8 cellular contexts compared by ENCODE assay signal in the genomic region with DNA sequence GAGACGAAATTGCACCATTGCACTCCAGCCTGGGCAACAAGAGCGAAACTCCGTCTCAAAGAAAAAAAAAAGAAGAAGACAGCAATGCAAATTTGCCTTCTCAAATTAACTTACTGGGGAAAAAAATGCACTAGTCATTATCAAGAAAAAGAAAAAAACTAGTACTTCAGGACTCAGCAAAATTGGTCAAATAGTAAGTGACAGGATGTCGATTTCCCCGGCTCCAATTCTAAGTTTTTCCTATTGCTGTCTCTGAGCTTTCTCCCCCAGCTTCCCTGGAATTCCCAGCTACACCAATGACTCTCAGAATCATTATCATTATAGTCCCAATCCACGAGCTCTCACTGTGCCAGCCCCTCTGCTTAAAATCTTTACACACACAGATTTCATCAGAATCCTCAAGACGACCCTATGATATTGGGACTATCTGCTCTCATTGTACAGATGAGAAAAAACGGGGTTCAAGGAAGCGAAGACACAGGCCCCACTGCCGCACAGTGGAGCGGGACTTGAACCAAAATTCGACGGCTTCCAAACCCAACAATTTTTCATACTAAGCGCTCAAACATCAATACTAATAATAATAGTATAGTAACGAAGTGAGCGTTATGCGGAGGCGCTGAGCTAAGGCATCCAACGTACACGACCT. TPM values are rescaled to one million over a fixed set of nuclear protein-coding genes. Genes with fewer than 3 reads are reported as not detected.
DNase-seq lines count a peak whose midpoint lies in the region; ATAC-seq and TF ChIP-seq lines count a peak whose summit lies in the region.

No MANE protein-coding gene starts in this region.

- peaks cover 0 to 2% (median 0%) of the 10 kb centered on the region in 5 donors for H3K27me3 Mint-ChIP-seq in naive thymus-derived CD4-positive, alpha-beta T cell

- H3K79me2 ChIP-seq in KMS-11 (ENCODE audit: insufficient read depth, low read depth) = peaks cover 19% of the 10 kb centered on the region; the same call in 1 of the 2 replicates

- H3K27ac Mint-ChIP-seq in naive thymus-derived CD4-positive, alpha-beta T cell = peak overlapping the region; percentile 81 to 98 (median 93)

- no peaks in the 10 kb centered on the region for H3K9me3 ChIP-seq in naive thymus-derived CD4-positive, alpha-beta T cell (ENCODE audit: control insufficient read depth in 2 of 3, low read length in 3 of 3)

- peaks cover 27 to 55% (median 46%) of the 10 kb centered on the region in 7 donors for H3K4me1 Mint-ChIP-seq in naive thymus-derived CD4-positive, alpha-beta T cell

- H3K4me2 ChIP-seq in KMS-11 = peak overlapping the region; percentile 65

- CTCF ChIA-PET in BJ (lab: Yijun Ruan, JAX) = interaction anchor here (0.6 to 1.3 kb wide), 6 partner anchors 12 to 287 kb away, joined by 3 to 8 read pairs (median 4); no protein-coding TSS in a partner anchor
- CTCF ChIA-PET in naive thymus-derived CD4-positive, alpha-beta T cell (lab: Charles Lee) = interaction anchor here (0.6 to 1.0 kb wide), 4 partner anchors 42 to 922 kb away, joined by 3 to 5 read pairs (median 4); no protein-coding TSS in a partner anchor

- peaks cover 11% of the 10 kb centered on the region for H3K4me1 ChIP-seq in KMS-11 (ENCODE audit: low read depth, poor library complexity, severe bottlenecking)
- H3K4me1 ChIP-seq in naive thymus-derived CD4-positive, alpha-beta T cell (ENCODE audit: control insufficient read depth in 2 of 2, insufficient read depth in 2 of 2, low read length in 2 of 2) = peaks cover 7 to 14% of the 10 kb centered on the region in 2 donors

- intact Hi-C loops in naive thymus-derived CD4-positive, alpha-beta T cell (cut with micrococcal nuclease) = loop anchor here (1.0 to 5.0 kb wide), 15 partner anchors 57 to 1980 kb away; a partner anchor contains a TSS

- no peak for ATAC-seq in naive thymus-derived CD4-positive, alpha-beta T cell
- ATAC-seq in HG03354 (IDR thresholded peaks at IDR 0.05; ENCODE audit: poor library complexity, severe bottlenecking, unreplicated experiment) = no peak
- ATAC-seq in HG02840 (IDR thresholded peaks at IDR 0.05; ENCODE audit: low FRiP score, unreplicated experiment) = no peak
- no peak for ATAC-seq in activated CD4-positive, CD25-positive, alpha-beta regulatory T cell treated with anti-CD3 and anti-CD28 coated beads, Interleukin-2, amount 50 U/mL, for 24 hours

- peak overlapping the region; percentile 49; the same call in 1 of the 2 replicates for H3K9ac ChIP-seq in KMS-11

- peaks cover 0 to 4% (median 0%) of the 10 kb centered on the region in 11 donors for H3K9me3 Mint-ChIP-seq in naive thymus-derived CD4-positive, alpha-beta T cell

- no peak for DNase-seq in BJ (ENCODE audit: low read depth)
- DNase-seq in choroid plexus epithelial cell (ENCODE audit: low read depth) = no peak
- DNase-seq in naive thymus-derived CD4-positive, alpha-beta T cell = peak in 3 of 9 donors; percentile 2 to 4 (median 4)
- no peak for DNase-seq in NCI-H1092 (lab: John Stamatoyannopoulos, UW)

- peak overlapping the region; percentile 66; the same call in 1 of the 2 replicates for H2AFZ ChIP-seq in KMS-11 (ENCODE audit: low read depth)

- POLR2A ChIA-PET in BJ (lab: Charles Lee) = interaction anchor here (1.2 kb wide), 1 partner anchor 78 kb away, joined by 3 read pairs; a partner anchor contains a TSS
- POLR2A ChIA-PET in naive thymus-derived CD4-positive, alpha-beta T cell (lab: Charles Lee) = interaction anchor here (0.6 to 1.5 kb wide), 11 partner anchors 56 to 1729 kb away, joined by 3 to 8 read pairs (median 4); a partner anchor contains a TSS

- H3K4me3 ChIP-seq in BJ (ENCODE audit: low read depth, low read length) (peak overlapping the region; percentile 76), KMS-11 (IDR thresholded peaks at IDR 0.05; ENCODE audit: insufficient read depth, low read depth, low read length) (peak overlapping the region; percentile 31), choroid plexus epithelial cell (ENCODE audit: low read depth, low read length) (peak overlapping the region; percentile 84)
- peak overlapping the region; percentile 61 for H3K4me3 ChIP-seq in naive thymus-derived CD4-positive, alpha-beta T cell (ENCODE audit: low read length)

- H3K27me3 ChIP-seq in BJ (ENCODE audit: control insufficient read depth, insufficient read depth, low read length) (no peaks in the 10 kb centered on the region), KMS-11 (ENCODE audit: insufficient read depth, low read depth) (no peaks in the 10 kb centered on the region)
- H3K27me3 ChIP-seq in naive thymus-derived CD4-positive, alpha-beta T cell (ENCODE audit: control insufficient read depth in 2 of 2, insufficient read depth in 2 of 2, low read length in 2 of 2) = no peaks in the 10 kb centered on the region

- no peaks in the 10 kb centered on the region for H3K36me3 ChIP-seq in BJ (ENCODE audit: control insufficient read depth, insufficient read depth, low read length)
- H3K36me3 ChIP-seq in KMS-11 (ENCODE audit: insufficient read depth) = no peaks in the 10 kb centered on the region
- no peaks in the 10 kb centered on the region for H3K36me3 ChIP-seq in naive thymus-derived CD4-positive, alpha-beta T cell (ENCODE audit: control insufficient read depth in 2 of 3, insufficient read depth in 3 of 3, low read length in 3 of 3)

- peaks cover 0 to 5% (median 0%) of the 10 kb centered on the region in 5 donors for H3K36me3 Mint-ChIP-seq in naive thymus-derived CD4-positive, alpha-beta T cell

- H4K20me1 ChIP-seq in KMS-11 (ENCODE audit: insufficient read depth) = no peaks in the 10 kb centered on the region

- H3K27ac ChIP-seq in KMS-11 = no peak overlapping the region
- H3K27ac ChIP-seq in naive thymus-derived CD4-positive, alpha-beta T cell (ENCODE audit: low read depth, low read length) = peak overlapping the region; percentile 86

- no peak for TF ChIP-seq CTCF in BJ (IDR thresholded peaks at IDR 0.05; ENCODE audit: insufficient read depth, low read depth, low read length)
- no peak for TF ChIP-seq CTCF in KMS-11 (conservative IDR thresholded peaks at IDR 0.05; ENCODE audit: low read depth, low read length)
- no peak for TF ChIP-seq CTCF in choroid plexus epithelial cell (conservative IDR thresholded peaks at IDR 0.05; ENCODE audit: low read depth, low read length)

- H3K4me3 Mint-ChIP-seq in naive thymus-derived CD4-positive, alpha-beta T cell = peak overlapping the region; percentile 83 to 99 (median 96)

RNA-seq across cellular contexts. Expression of a gene that starts 0.6 kb away (rescaled TPM):
- 14.7 and 25.2 TPM in 2 replicates for polyA plus RNA-seq in BJ (2011; rRNA removed)
- 23.3 and 34.2 TPM in 2 replicates for polyA minus RNA-seq in BJ (2011; rRNA and poly(A)+ RNA removed)
- total RNA-seq in naive thymus-derived CD4-positive, alpha-beta T cell = 10 to 100 TPM; 12.6 to 20.3 (median 15.8) TPM
- 10 to 100 TPM in 1 of 2 donors, 1 to 10 TPM in 1; 9.1 to 13.2 TPM for polyA plus RNA-seq in naive thymus-derived CD4-positive, alpha-beta T cell

RNA-seq across cellular contexts. Expression of a gene that starts 0.9 kb away (rescaled TPM):
- 320 and 571 TPM in 2 replicates for polyA plus RNA-seq in BJ (2011; rRNA removed)
- 107 and 122 TPM in 2 replicates for polyA minus RNA-seq in BJ (2011; rRNA and poly(A)+ RNA removed)
- 100 to 1,000 TPM in 3 of 5 experiments, 10 to 100 TPM in 2; 75.4 to 137 (median 114) TPM for total RNA-seq in naive thymus-derived CD4-positive, alpha-beta T cell
- 10 to 100 TPM; 60.1 to 82.1 TPM for polyA plus RNA-seq in naive thymus-derived CD4-positive, alpha-beta T cell

RNA-seq across cellular contexts. Expression of a gene that starts 42.4 kb away (rescaled TPM):
- polyA plus RNA-seq in BJ (2011; rRNA removed) = 0.10 and 0.21 TPM in 2 replicates
- polyA minus RNA-seq in BJ (2011; rRNA and poly(A)+ RNA removed) = 0.05 TPM in 1 of 2 replicates, not detected in the other
- total RNA-seq in naive thymus-derived CD4-positive, alpha-beta T cell = under 1 TPM in 2 of 5 experiments, not detected in 3; 0.12 to 0.24 TPM
- polyA plus RNA-seq in naive thymus-derived CD4-positive, alpha-beta T cell = not detected

Comparison
In these comparisons a context has a peak if more than half of its experiments do, and no peak if none do; other contexts are left out.
1. H3K4me3 ChIP-seq: peak in every context shown above with its lines; median percentile 84 in choroid plexus epithelial cell; 76 in BJ; 61 in naive thymus-derived CD4-positive, alpha-beta T cell; 31 in KMS-11.